In genomic region chr7:75571209-75571608, GRCh38 we compare ENCODE assay signal across 17 cellular contexts.
DNase-seq lines count a peak whose midpoint lies in the region; ATAC-seq and TF ChIP-seq lines count a peak whose summit lies in the region.
"Had no signal": no experiment of that assay in that cellular context is flagged by ENCODE, and none has a peak within 500 bp of the region (broad histone marks: within the 10 kb centered on the region; RNA-seq: fewer than 3 reads in every experiment).

No MANE protein-coding gene starts in this region.

- no peaks in the 10 kb centered on the region for H3K9me3 Mint-ChIP-seq in endothelial cell (ENCODE audit: unreplicated experiment)
- H3K9me3 Mint-ChIP-seq in activated T-cell treated with anti-CD3 and anti-CD28 coated beads, Interleukin-2, amount 50 U/mL, for 4 hours, result no peaks in the 10 kb centered on the region
- peaks cover 6% of the 10 kb centered on the region for H3K9me3 Mint-ChIP-seq in glutamatergic neuron (ENCODE audit: unreplicated experiment)
- H3K9me3 Mint-ChIP-seq: CD4-positive, alpha-beta T cell had no signal

- H3K36me3 Mint-ChIP-seq in endothelial cell (ENCODE audit: low read depth, unreplicated experiment), result peaks cover 21% of the 10 kb centered on the region
- H3K36me3 Mint-ChIP-seq in activated T-cell treated with anti-CD3 and anti-CD28 coated beads, Interleukin-2, amount 50 U/mL, for 4 hours (ENCODE audit: insufficient read depth), result peaks cover 4% of the 10 kb centered on the region
- H3K36me3 Mint-ChIP-seq in glutamatergic neuron (ENCODE audit: unreplicated experiment), result no peaks in the 10 kb centered on the region

- H3K27me3 ChIP-seq in Panc1 (ENCODE audit: control insufficient read depth, insufficient read depth, low read length), result no peaks in the 10 kb centered on the region
- H3K27me3 ChIP-seq: BLaER1 treated with 17β-estradiol and CSF1 and Interleukin-3, amounts not matched to agents 10 nM and 100 nM had no signal

- CTCF ChIA-PET in Panc1 (lab: Charles Lee), result no interaction called here

- intact Hi-C loops in Panc1 (cut with micrococcal nuclease; ENCODE audit: unreplicated experiment), result no loop called here

- H3K27me3 Mint-ChIP-seq in endothelial cell (ENCODE audit: unreplicated experiment) (peaks cover 4% of the 10 kb centered on the region), glutamatergic neuron (ENCODE audit: unreplicated experiment) (peaks cover 2% of the 10 kb centered on the region)
- no peaks in the 10 kb centered on the region for H3K27me3 Mint-ChIP-seq in activated T-cell treated with anti-CD3 and anti-CD28 coated beads, Interleukin-2, amount 50 U/mL, for 4 hours (ENCODE audit: low read depth)
- H3K27me3 Mint-ChIP-seq: CD4-positive, alpha-beta T cell had no signal

- H3K27ac ChIP-seq in Panc1 (ENCODE audit: low read length), result no peak overlapping the region
- H3K27ac ChIP-seq: GM23248, HL-60 had no signal

- peak overlapping the region; percentile 0 for H3K27ac Mint-ChIP-seq in endothelial cell (ENCODE audit: unreplicated experiment)
- no peak overlapping the region for H3K27ac Mint-ChIP-seq in glutamatergic neuron (ENCODE audit: unreplicated experiment)
- H3K27ac Mint-ChIP-seq: CD4-positive, alpha-beta T cell had no signal

- H3K9me3 ChIP-seq in Panc1 (ENCODE audit: control insufficient read depth, insufficient read depth, low read depth, low read length), result no peaks in the 10 kb centered on the region

- H3K36me3 ChIP-seq in Panc1 (ENCODE audit: control insufficient read depth, insufficient read depth, low read length), result no peaks in the 10 kb centered on the region

- H3K4me1 Mint-ChIP-seq in endothelial cell (ENCODE audit: unreplicated experiment), result no peaks in the 10 kb centered on the region
- no peaks in the 10 kb centered on the region for H3K4me1 Mint-ChIP-seq in activated T-cell treated with anti-CD3 and anti-CD28 coated beads, Interleukin-2, amount 50 U/mL, for 4 hours (ENCODE audit: low read depth)
- no peaks in the 10 kb centered on the region for H3K4me1 Mint-ChIP-seq in glutamatergic neuron (ENCODE audit: low read depth, unreplicated experiment)

- H3K4me1 ChIP-seq in Panc1 (ENCODE audit: control insufficient read depth, insufficient read depth, low read length), result no peaks in the 10 kb centered on the region

- TSS peak; percentile 69 for BruUV-seq in Panc1 (replicated peaks; lab: Mats Ljungman, UMichigan)

- TF ChIP-seq CTCF in Panc1 (IDR thresholded peaks at IDR 0.05) (no peak), endothelial cell (IDR thresholded peaks at IDR 0.05; ENCODE audit: unreplicated experiment) (no peak), glutamatergic neuron (IDR thresholded peaks at IDR 0.05; ENCODE audit: partially characterized antibody, unreplicated experiment) (no peak)

- POLR2A ChIA-PET in Panc1 (lab: Charles Lee), result no interaction called here

- DNase-seq in NCI-H82 (lab: John Stamatoyannopoulos, UW) (peak; percentile 73), NCI-H82 treated with DMSO at 0.1 percent for 48 hours (lab: John Stamatoyannopoulos, UW; ENCODE audit: unreplicated experiment) (no peak), Panc1 (ENCODE audit: low read depth, low spot score) (no peak), endothelial cell (ENCODE audit: low spot score) (no peak), NCI-H226 (no peak), glutamatergic neuron (no peak)
- DNase-seq in activated T-cell treated with anti-CD3 and anti-CD28 coated beads, Interleukin-2, amount 50 U/mL, for 4 hours, result no peak
- DNase-seq: ACHN; Calu3; CD4-positive, alpha-beta T cell; DMS153; DMS79 treated with DMSO at 0.1 percent for 48 hours; EL; GM23248 had no signal

- H3K4me3 Mint-ChIP-seq in endothelial cell (ENCODE audit: unreplicated experiment) (no peak overlapping the region), glutamatergic neuron (ENCODE audit: unreplicated experiment) (no peak overlapping the region)
- no peak overlapping the region for H3K4me3 Mint-ChIP-seq in activated T-cell treated with anti-CD3 and anti-CD28 coated beads, Interleukin-2, amount 50 U/mL, for 4 hours
- H3K4me3 Mint-ChIP-seq: CD4-positive, alpha-beta T cell had no signal

- in situ Hi-C loops in Panc1 (cut with HindIII; ENCODE audit: low pct_unique_long_range_greater_than_20kb, low sequenced_read_pairs), result no loop called here

- ATAC-seq in Panc1, result no peak
- no peak for ATAC-seq in activated T-cell treated with anti-CD3 and anti-CD28 coated beads, Interleukin-2, amount 50 U/mL, for 4 hours
- ATAC-seq: HCT116 had no signal

- H3K4me3 ChIP-seq in Panc1 (ENCODE audit: low read depth in 2 of 2, low read length in 2 of 2), result no peak overlapping the region
- H3K4me3 ChIP-seq: BLaER1 treated with 17β-estradiol and CSF1 and Interleukin-3, amounts not matched to agents 10 nM and 100 nM; GM23248 had no signal
